Comparison of ENCODE assay signal across 28 cellular contexts in the genomic region with DNA sequence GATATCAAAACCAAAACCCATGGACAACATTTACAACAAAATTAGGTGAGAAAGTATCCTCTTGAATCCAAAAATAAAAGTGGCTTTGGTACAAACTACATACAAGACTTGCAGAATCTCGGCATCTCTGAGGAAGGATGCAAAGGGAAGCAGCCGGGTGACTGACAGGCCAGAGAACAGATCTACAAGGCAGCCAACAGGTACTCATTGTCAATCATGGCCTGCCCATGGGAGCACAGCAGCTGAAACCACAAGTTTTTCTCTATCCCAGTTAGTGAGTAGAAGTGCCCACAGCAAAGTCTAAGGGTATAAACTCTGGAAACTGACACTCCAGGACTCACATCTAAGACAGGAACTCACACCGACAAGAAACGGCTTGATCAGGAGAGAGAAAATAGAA.
DNase-seq lines count a peak whose midpoint lies in the region; ATAC-seq and TF ChIP-seq lines count a peak whose summit lies in the region.
"Had no signal": no experiment of that assay in that cellular context is flagged by ENCODE, and none has a peak within 500 bp of the region (broad histone marks: within the 10 kb centered on the region; RNA-seq: fewer than 3 reads in every experiment).

No MANE protein-coding gene starts in this region.

- H3K36me3 ChIP-seq in right atrium auricular region (no peaks in the 10 kb centered on the region), GM23338 (ENCODE audit: insufficient read depth) (no peaks in the 10 kb centered on the region), skeletal muscle tissue (ENCODE audit: control insufficient read depth in 3 of 3, insufficient read depth in 3 of 3, low read length in 3 of 3) (no peaks in the 10 kb centered on the region)
- no peaks in the 10 kb centered on the region for H3K36me3 ChIP-seq in CD8-positive, alpha-beta memory T cell (ENCODE audit: insufficient read depth, low read length)

- H3K27me3 ChIP-seq in right atrium auricular region, result no peaks in the 10 kb centered on the region
- H3K27me3 ChIP-seq in GM23338 (ENCODE audit: insufficient read depth), result no peaks in the 10 kb centered on the region
- H3K27me3 ChIP-seq in skeletal muscle tissue (ENCODE audit: control insufficient read depth in 3 of 3, insufficient read depth in 3 of 3, low read length in 3 of 3), result no peaks in the 10 kb centered on the region
- H3K27me3 ChIP-seq in CD8-positive, alpha-beta memory T cell (ENCODE audit: insufficient read depth, low read length, poor library complexity, severe bottlenecking), result no peaks in the 10 kb centered on the region
- H3K27me3 ChIP-seq: BLaER1 treated with 17β-estradiol and CSF1 and Interleukin-3, amounts not matched to agents 10 nM and 100 nM had no signal

- TF ChIP-seq CTCF in right atrium auricular region (IDR thresholded peaks at IDR 0.05) (no peak), GM23338 (conservative IDR thresholded peaks at IDR 0.05; ENCODE audit: low read depth in 2 of 2) (no peak)

- H3K4me2 ChIP-seq in GM23338, result no peak overlapping the region
- H3K4me2 ChIP-seq: A549 had no signal

- peaks cover 0 to 6% of the 10 kb centered on the region in 2 donors for H3K4me1 ChIP-seq in right atrium auricular region
- H3K4me1 ChIP-seq in GM23338 (ENCODE audit: insufficient read depth), result peaks cover 4% of the 10 kb centered on the region; the same call in 1 of the 2 replicates
- H3K4me1 ChIP-seq in skeletal muscle tissue (ENCODE audit: control insufficient read depth in 3 of 3, insufficient read depth in 3 of 3, low read length in 3 of 3), result peaks cover 18 to 27% (median 24%) of the 10 kb centered on the region in 3 donors
- no peaks in the 10 kb centered on the region for H3K4me1 ChIP-seq in CD8-positive, alpha-beta memory T cell (ENCODE audit: insufficient read depth, low read length)

- CTCF ChIA-PET in CD8-positive, alpha-beta memory T cell (lab: Charles Lee), result no interaction called here

- H2AFZ ChIP-seq in GM23338, result no peak overlapping the region
- H2AFZ ChIP-seq: GM23248 had no signal

- intact Hi-C loops in Right ventricle myocardium inferior (cut with DNase I), result loop anchor here (5.0 kb wide), 1 partner anchor 35 kb away; no protein-coding TSS in a partner anchor

- H3K4me1 Mint-ChIP-seq in GM23338, result peaks cover 20% of the 10 kb centered on the region
- H3K4me1 Mint-ChIP-seq in CD8-positive, alpha-beta memory T cell, result no peaks in the 10 kb centered on the region
- H3K4me1 Mint-ChIP-seq in activated T-cell treated with anti-CD3 and anti-CD28 coated beads, Interleukin-2, amount 50 U/mL, for 72 hours (ENCODE audit: low read depth), result no peaks in the 10 kb centered on the region
- H3K4me1 Mint-ChIP-seq: CD4-positive, alpha-beta memory T cell had no signal

- no peak overlapping the region for H3K9ac ChIP-seq in skeletal muscle tissue (ENCODE audit: low read depth in 1 of 3, low read length in 3 of 3)
- H3K9ac ChIP-seq: BLaER1 treated with 17β-estradiol and CSF1 and Interleukin-3, amounts not matched to agents 10 nM and 100 nM; GM23248 had no signal

- DNase-seq in right atrium auricular region (ENCODE audit: low spot score), result no peak
- DNase-seq in Right ventricle myocardium inferior (ENCODE audit: missing footprints), result no peak
- DNase-seq in GM23338 (ENCODE audit: low spot score), result no peak
- peak; percentile 33 for DNase-seq in myocyte (ENCODE audit: low read depth)
- no peak for DNase-seq in CD8-positive, alpha-beta memory T cell
- DNase-seq in activated T-cell treated with anti-CD3 and anti-CD28 coated beads, Interleukin-2, amount 50 U/mL, for 72 hours, result no peak
- DNase-seq: AML-193; CD4-positive, alpha-beta memory T cell; DMS 273 treated with DMSO at 0.1 percent for 48 hours; DMS79; GF-D8; GM23248; H9; HFFc6; Kasumi-1; NCI-H1092 treated with DMSO at 0.1 percent for 48 hours; NCI-H1436; NCI-H187; NCI-H2081 treated with DMSO at 0.1 percent for 48 hours; NCI-H2171; NCI-H226; NCI-H510A; NCI-H69; SHP77 treated with DMSO at 0.1 percent for 48 hours had no signal

- H3K9me3 Mint-ChIP-seq in GM23338, result no peaks in the 10 kb centered on the region
- H3K9me3 Mint-ChIP-seq in CD8-positive, alpha-beta memory T cell, result no peaks in the 10 kb centered on the region
- H3K9me3 Mint-ChIP-seq in activated T-cell treated with anti-CD3 and anti-CD28 coated beads, Interleukin-2, amount 50 U/mL, for 72 hours, result no peaks in the 10 kb centered on the region
- H3K9me3 Mint-ChIP-seq: CD4-positive, alpha-beta memory T cell; H9; HFFc6 had no signal

- H3K4me3 ChIP-seq in right atrium auricular region, result no peak overlapping the region
- H3K4me3 ChIP-seq in GM23338, result no peak overlapping the region
- H3K4me3 ChIP-seq in skeletal muscle tissue (ENCODE audit: low read length in 3 of 3), result no peak overlapping the region
- H3K4me3 ChIP-seq in CD8-positive, alpha-beta memory T cell (ENCODE audit: low read length), result no peak overlapping the region
- H3K4me3 ChIP-seq: A549; BLaER1 treated with 17β-estradiol and CSF1 and Interleukin-3, amounts not matched to agents 10 nM and 100 nM; GM23248 had no signal

- H3K9me3 ChIP-seq in right atrium auricular region, result no peaks in the 10 kb centered on the region
- H3K9me3 ChIP-seq in skeletal muscle tissue (ENCODE audit: control insufficient read depth in 3 of 3, low read length in 3 of 3), result no peaks in the 10 kb centered on the region
- no peaks in the 10 kb centered on the region for H3K9me3 ChIP-seq in CD8-positive, alpha-beta memory T cell (ENCODE audit: low read length)
- H3K9me3 ChIP-seq: A549 had no signal

- H3K36me3 Mint-ChIP-seq in GM23338 (ENCODE audit: low read depth), result no peaks in the 10 kb centered on the region
- H3K36me3 Mint-ChIP-seq in CD8-positive, alpha-beta memory T cell, result no peaks in the 10 kb centered on the region
- H3K36me3 Mint-ChIP-seq in activated T-cell treated with anti-CD3 and anti-CD28 coated beads, Interleukin-2, amount 50 U/mL, for 72 hours (ENCODE audit: insufficient read depth in 2 of 2), result no peaks in the 10 kb centered on the region
- H3K36me3 Mint-ChIP-seq: CD4-positive, alpha-beta memory T cell had no signal

- no peaks in the 10 kb centered on the region for H3K9me2 ChIP-seq in GM23338 (ENCODE audit: insufficient read depth)

- no peak for ATAC-seq in Right ventricle myocardium inferior
- peak; percentile 44 for ATAC-seq in GM23338
- ATAC-seq in activated T-cell treated with anti-CD3 and anti-CD28 coated beads, Interleukin-2, amount 50 U/mL, for 72 hours (replicated peaks in 1 of 2), result no peak
- ATAC-seq: A549 had no signal

- H3K79me2 ChIP-seq in GM23338 (replicated peaks; ENCODE audit: insufficient read depth), result peaks cover 34% of the 10 kb centered on the region

- H3K27ac Mint-ChIP-seq in GM23338, result no peak overlapping the region
- H3K27ac Mint-ChIP-seq in CD8-positive, alpha-beta memory T cell, result no peak overlapping the region
- no peak overlapping the region for H3K27ac Mint-ChIP-seq in activated T-cell treated with anti-CD3 and anti-CD28 coated beads, Interleukin-2, amount 50 U/mL, for 72 hours
- H3K27ac Mint-ChIP-seq: CD4-positive, alpha-beta memory T cell; H9; HFFc6 had no signal

- no peak overlapping the region for H3K4me3 Mint-ChIP-seq in GM23338
- no peak overlapping the region for H3K4me3 Mint-ChIP-seq in CD8-positive, alpha-beta memory T cell
- no peak overlapping the region for H3K4me3 Mint-ChIP-seq in activated T-cell treated with anti-CD3 and anti-CD28 coated beads, Interleukin-2, amount 50 U/mL, for 72 hours
- H3K4me3 Mint-ChIP-seq: CD4-positive, alpha-beta memory T cell; H9; HFFc6 had no signal

- H3K27ac ChIP-seq in right atrium auricular region, result peak overlapping the region; percentile 77 to 91
- no peak overlapping the region for H3K27ac ChIP-seq in GM23338 (ENCODE audit: low read depth)
- peak overlapping the region; percentile 39 for H3K27ac ChIP-seq in skeletal muscle tissue (ENCODE audit: low read depth, low read length)
- H3K27ac ChIP-seq in CD8-positive, alpha-beta memory T cell (ENCODE audit: low read depth, low read length), result no peak overlapping the region
- H3K27ac ChIP-seq: A549, GM23248, RWPE1 had no signal

- H3K27me3 Mint-ChIP-seq in GM23338 (ENCODE audit: insufficient read depth, low read depth, poor library complexity), result no peaks in the 10 kb centered on the region
- peaks cover 0 to 30% of the 10 kb centered on the region in 2 donors for H3K27me3 Mint-ChIP-seq in CD8-positive, alpha-beta memory T cell
- H3K27me3 Mint-ChIP-seq in activated T-cell treated with anti-CD3 and anti-CD28 coated beads, Interleukin-2, amount 50 U/mL, for 72 hours (ENCODE audit: low read depth), result peaks cover 21% of the 10 kb centered on the region

- POLR2A ChIA-PET in CD8-positive, alpha-beta memory T cell (lab: Charles Lee), result no interaction called here

- H3F3A ChIP-seq in GM23338 (replicated peaks; ENCODE audit: low read depth), result no peaks in the 10 kb centered on the region

- no peaks in the 10 kb centered on the region for H4K20me1 ChIP-seq in GM23338 (replicated peaks; ENCODE audit: insufficient read depth)

TF ChIP-seq in GM23338, 12 proteins besides CTCF, POLR2A, EP300 and RAD21 (continues in another document):
- TF ChIP-seq POLR2AphosphoS5 (IDR thresholded peaks at IDR 0.05; ENCODE audit: low read depth), result no peak
- TF ChIP-seq, protein P1, sequence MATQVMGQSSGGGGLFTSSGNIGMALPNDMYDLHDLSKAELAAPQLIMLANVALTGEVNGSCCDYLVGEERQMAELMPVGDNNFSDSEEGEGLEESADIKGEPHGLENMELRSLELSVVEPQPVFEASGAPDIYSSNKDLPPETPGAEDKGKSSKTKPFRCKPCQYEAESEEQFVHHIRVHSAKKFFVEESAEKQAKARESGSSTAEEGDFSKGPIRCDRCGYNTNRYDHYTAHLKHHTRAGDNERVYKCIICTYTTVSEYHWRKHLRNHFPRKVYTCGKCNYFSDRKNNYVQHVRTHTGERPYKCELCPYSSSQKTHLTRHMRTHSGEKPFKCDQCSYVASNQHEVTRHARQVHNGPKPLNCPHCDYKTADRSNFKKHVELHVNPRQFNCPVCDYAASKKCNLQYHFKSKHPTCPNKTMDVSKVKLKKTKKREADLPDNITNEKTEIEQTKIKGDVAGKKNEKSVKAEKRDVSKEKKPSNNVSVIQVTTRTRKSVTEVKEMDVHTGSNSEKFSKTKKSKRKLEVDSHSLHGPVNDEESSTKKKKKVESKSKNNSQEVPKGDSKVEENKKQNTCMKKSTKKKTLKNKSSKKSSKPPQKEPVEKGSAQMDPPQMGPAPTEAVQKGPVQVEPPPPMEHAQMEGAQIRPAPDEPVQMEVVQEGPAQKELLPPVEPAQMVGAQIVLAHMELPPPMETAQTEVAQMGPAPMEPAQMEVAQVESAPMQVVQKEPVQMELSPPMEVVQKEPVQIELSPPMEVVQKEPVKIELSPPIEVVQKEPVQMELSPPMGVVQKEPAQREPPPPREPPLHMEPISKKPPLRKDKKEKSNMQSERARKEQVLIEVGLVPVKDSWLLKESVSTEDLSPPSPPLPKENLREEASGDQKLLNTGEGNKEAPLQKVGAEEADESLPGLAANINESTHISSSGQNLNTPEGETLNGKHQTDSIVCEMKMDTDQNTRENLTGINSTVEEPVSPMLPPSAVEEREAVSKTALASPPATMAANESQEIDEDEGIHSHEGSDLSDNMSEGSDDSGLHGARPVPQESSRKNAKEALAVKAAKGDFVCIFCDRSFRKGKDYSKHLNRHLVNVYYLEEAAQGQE (IDR thresholded peaks at IDR 0.05; ENCODE audit: unreplicated experiment), result no peak
- TF ChIP-seq ZNF331 (CRISPR knock-in tag; IDR thresholded peaks at IDR 0.05; ENCODE audit: low read depth), result no peak
- no peak for TF ChIP-seq NANOG (IDR thresholded peaks at IDR 0.05; ENCODE audit: borderline replicate concordance)
- no peak for TF ChIP-seq ZNF114 (CRISPR knock-in tag; IDR thresholded peaks at IDR 0.05)

Comparison
In these comparisons a context has a peak if more than half of its experiments do, and no peak if none do; other contexts are left out.
1. H3K27ac ChIP-seq: peak in right atrium auricular region (2 of 2) and skeletal muscle tissue (single experiment); none in GM23338 (single experiment) and CD8-positive, alpha-beta memory T cell (single experiment).